14 cellular contexts compared by ENCODE assay signal in the genomic region with DNA sequence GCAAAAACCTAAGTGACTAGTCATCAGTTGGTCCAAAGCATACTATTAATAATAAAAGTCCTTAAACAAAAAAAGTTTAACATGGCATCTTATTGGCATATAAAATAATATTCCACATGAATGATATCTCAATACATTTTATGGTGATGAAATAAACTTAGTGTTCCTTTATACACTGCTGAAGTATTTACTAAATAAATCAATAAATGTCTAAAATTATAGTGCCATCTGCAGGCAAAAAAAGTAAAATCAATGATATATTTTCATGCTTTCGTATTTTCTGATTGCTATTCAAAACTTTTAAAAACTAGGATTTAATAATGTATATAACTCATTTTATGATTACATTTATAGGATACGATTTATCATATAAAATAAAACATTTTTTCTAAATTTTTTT. TPM values are rescaled to one million over a fixed set of nuclear protein-coding genes. Genes with fewer than 3 reads are reported as not detected.
DNase-seq lines count a peak whose midpoint lies in the region; ATAC-seq and TF ChIP-seq lines count a peak whose summit lies in the region.
"Had no signal": no experiment of that assay in that cellular context is flagged by ENCODE, and none has a peak within 500 bp of the region (broad histone marks: within the 10 kb centered on the region; RNA-seq: fewer than 3 reads in every experiment).

No MANE protein-coding gene starts in this region.

- POLR2A ChIA-PET in CD4-positive, alpha-beta T cell (lab: Charles Lee) = no interaction called here

- no peak overlapping the region for H3K4me3 Mint-ChIP-seq in CD4-positive, alpha-beta T cell
- H3K4me3 Mint-ChIP-seq in immature natural killer cell = no peak overlapping the region
- H3K4me3 Mint-ChIP-seq: naive B cell; T-helper 1 cell treated with Interleukin-12 subunit alpha and Interleukin-12 subunit beta and Interleukin-4 antibody, amounts not matched to agents 30 μg/mL and 1 μg/mL, for 36 hours had no signal

- H3K36me3 Mint-ChIP-seq in CD4-positive, alpha-beta T cell (ENCODE audit: low read depth) = peaks cover 45% of the 10 kb centered on the region
- peaks cover 19 to 32% (median 24%) of the 10 kb centered on the region in 3 donors for H3K36me3 Mint-ChIP-seq in immature natural killer cell
- H3K36me3 Mint-ChIP-seq: naive B cell had no signal

- DNase-seq in CD4-positive, alpha-beta T cell = no peak
- DNase-seq in HCEC 1CT (peak; percentile 30), right lobe of liver (no peak), SK-N-DZ (ENCODE audit: low spot score) (no peak), immature natural killer cell (no peak), NCI-H187 treated with DMSO at 0.1 percent for 48 hours (lab: John Stamatoyannopoulos, UW) (no peak)
- no peak for DNase-seq in activated CD4-positive, alpha-beta T cell treated with anti-CD3 and anti-CD28 coated beads, Interleukin-2, amount 50 U/mL, for 48 hours
- DNase-seq: activated T-cell treated with anti-CD3 and anti-CD28 coated beads, Interleukin-2, amount 50 U/mL, for 1 hour; cortex of kidney; naive B cell; stimulated activated CD4-positive, alpha-beta T cell treated with anti-CD3 and anti-CD28 coated beads, Interleukin-1b, Interleukin-23, amount 100 ng/mL, for 48 hours; substantia nigra had no signal

- intact Hi-C loops in CD4-positive, alpha-beta T cell (cut with DNase I, micrococcal nuclease) = no loop called here
- intact Hi-C loops in right lobe of liver (cut with DNase I) = no loop called here

- peak; percentile 45 for TF ChIP-seq CTCF in CD4-positive, alpha-beta T cell (IDR thresholded peaks at IDR 0.05)
- TF ChIP-seq CTCF in VCaP (conservative IDR thresholded peaks at IDR 0.05) (peak; percentile 65), right lobe of liver (IDR thresholded peaks at IDR 0.05) (peak; percentile 11 to 48 (median 42))

- WGBS in right lobe of liver (ENCODE audit: insufficient coverage, low coverage, low lambda C conversion rate, missing lambda C conversion rate) = 28% methylated on average over 2 of the region's 2 CpGs

- H3K4me3 ChIP-seq in right lobe of liver = no peak overlapping the region

- H3K4me1 ChIP-seq in right lobe of liver = no peaks in the 10 kb centered on the region

- CTCF ChIA-PET in CD4-positive, alpha-beta T cell (lab: Charles Lee) = no interaction called here

- no peaks in the 10 kb centered on the region for H3K27me3 Mint-ChIP-seq in CD4-positive, alpha-beta T cell
- no peaks in the 10 kb centered on the region for H3K27me3 Mint-ChIP-seq in immature natural killer cell (ENCODE audit: low read depth in 3 of 3)
- H3K27me3 Mint-ChIP-seq: naive B cell had no signal

- no peaks in the 10 kb centered on the region for H3K9me3 Mint-ChIP-seq in CD4-positive, alpha-beta T cell
- H3K9me3 Mint-ChIP-seq in immature natural killer cell = no peaks in the 10 kb centered on the region
- H3K9me3 Mint-ChIP-seq: naive B cell; T-helper 1 cell treated with Interleukin-12 subunit alpha and Interleukin-12 subunit beta and Interleukin-4 antibody, amounts not matched to agents 30 μg/mL and 1 μg/mL, for 36 hours had no signal

- peaks cover 8% of the 10 kb centered on the region for H3K4me1 Mint-ChIP-seq in CD4-positive, alpha-beta T cell (ENCODE audit: low read depth)
- H3K4me1 Mint-ChIP-seq in immature natural killer cell = no peaks in the 10 kb centered on the region
- H3K4me1 Mint-ChIP-seq: naive B cell had no signal

- H3K9me3 ChIP-seq in CD4-positive, alpha-beta T cell (ENCODE audit: control insufficient read depth, low read length) = no peaks in the 10 kb centered on the region
- no peaks in the 10 kb centered on the region for H3K9me3 ChIP-seq in right lobe of liver

- H3K36me3 ChIP-seq in right lobe of liver = no peaks in the 10 kb centered on the region

- no peak for ATAC-seq in CD4-positive, alpha-beta T cell (ENCODE audit: poor library complexity)
- peak in 1 of 4 donors; percentile 22 for ATAC-seq in right lobe of liver

- no peaks in the 10 kb centered on the region for H3K27me3 ChIP-seq in CD4-positive, alpha-beta T cell (ENCODE audit: control insufficient read depth, insufficient read depth, low read length)
- no peaks in the 10 kb centered on the region for H3K27me3 ChIP-seq in right lobe of liver

- no peak overlapping the region for H3K27ac ChIP-seq in CD4-positive, alpha-beta T cell (ENCODE audit: low read depth, low read length)
- H3K27ac ChIP-seq in VCaP = no peak overlapping the region
- no peak overlapping the region for H3K27ac ChIP-seq in right lobe of liver

- TF ChIP-seq POLR2A in right lobe of liver (IDR thresholded peaks at IDR 0.05) = no peak

- H3K27ac Mint-ChIP-seq in CD4-positive, alpha-beta T cell = no peak overlapping the region
- no peak overlapping the region for H3K27ac Mint-ChIP-seq in immature natural killer cell
- H3K27ac Mint-ChIP-seq: naive B cell; T-helper 1 cell treated with Interleukin-12 subunit alpha and Interleukin-12 subunit beta and Interleukin-4 antibody, amounts not matched to agents 30 μg/mL and 1 μg/mL, for 36 hours had no signal

RNA-seq across cellular contexts. Expression of a gene that starts 30.5 kb away (rescaled TPM):
- total RNA-seq in CD4-positive, alpha-beta T cell = 10 to 100 TPM; 10.9 to 15.3 TPM
- 1 to 10 TPM; 3.9 to 9.1 (median 5.0) TPM for total RNA-seq in right lobe of liver
- polyA plus RNA-seq in SK-N-DZ (2014; cell fraction: cytosol; rRNA removed) = 11.9 and 22.6 TPM in 2 replicates
- polyA plus RNA-seq in SK-N-DZ (2014; cell fraction: nucleus; rRNA removed) = 14.2 and 14.5 TPM in 2 replicates
- 10 to 100 TPM; 13.5 to 42.1 (median 35.9) TPM for polyA plus RNA-seq in immature natural killer cell

RNA-seq across cellular contexts. Expression of a gene that starts 30.6 kb away (rescaled TPM):
- 10 to 100 TPM; 27.3 to 29.0 TPM for total RNA-seq in CD4-positive, alpha-beta T cell
- 10 to 100 TPM in 2 of 6 experiments, 1 to 10 TPM in 4; 6.5 to 16.0 (median 9.3) TPM for total RNA-seq in right lobe of liver
- polyA plus RNA-seq in SK-N-DZ (2014; cell fraction: cytosol; rRNA removed) = 7.4 and 9.6 TPM in 2 replicates
- polyA plus RNA-seq in SK-N-DZ (2014; cell fraction: nucleus; rRNA removed) = 5.5 and 11.8 TPM in 2 replicates
- polyA plus RNA-seq in immature natural killer cell = 10 to 100 TPM; 26.8 to 45.4 (median 39.3) TPM
